ENCODE assay signal across 1 cellular context in the genomic region with DNA sequence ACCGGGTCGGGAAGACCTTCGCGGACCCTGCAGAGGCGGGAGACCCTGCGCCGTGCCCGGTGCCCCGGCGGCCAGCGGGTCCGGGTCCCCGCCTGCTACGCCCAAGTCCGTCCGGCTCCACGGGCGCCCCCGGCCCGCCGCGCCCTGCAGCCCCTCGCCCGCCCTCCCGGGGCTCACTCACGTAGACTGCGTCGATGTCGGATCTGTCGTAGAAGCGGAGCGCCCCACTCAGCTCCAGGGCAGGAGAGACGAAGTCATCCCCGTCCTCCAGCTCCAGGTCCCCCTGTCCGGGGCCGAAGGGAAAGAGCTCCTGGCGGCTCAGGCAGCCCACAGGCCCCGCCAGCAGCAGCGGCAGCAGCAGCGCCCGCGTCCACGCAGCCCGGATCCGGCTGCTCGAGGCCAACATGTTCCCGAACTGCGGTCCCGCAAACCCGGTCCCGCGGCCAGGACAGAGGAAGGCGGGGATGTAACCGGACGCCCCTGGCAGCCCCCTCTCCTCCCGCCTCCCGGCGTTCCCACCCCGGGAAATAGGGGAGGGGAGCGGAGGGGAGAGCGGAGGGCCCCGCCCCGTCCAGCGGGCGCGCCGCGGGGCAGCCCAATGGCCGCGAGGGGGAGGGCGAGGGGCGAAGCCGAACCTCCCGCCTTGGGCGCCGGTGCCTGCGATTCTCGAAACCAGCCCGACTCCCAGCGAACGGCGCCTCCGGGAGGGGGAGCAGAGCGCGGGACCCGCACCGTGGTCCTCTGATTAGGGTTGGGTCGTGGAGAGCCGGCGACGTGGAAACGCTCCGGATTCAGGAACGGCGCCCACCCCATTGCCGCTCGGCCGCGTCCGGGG.
A peak's percentile ranks its signal among the peaks of the same experiment; 100 is the strongest.
TF ChIP-seq lines count a peak whose summit lies in the region.

NID1 (minus strand) TSS at position 417 of the 835 bp plus-strand sequence; CDS start at position 406, 11 bp downstream.

TF ChIP-seq in GM12878, 131 proteins besides CTCF, POLR2A, EP300 and RAD21 (continued from another document):
- no peak for TF ChIP-seq SP1 (IDR thresholded peaks at IDR 0.05; ENCODE audit: low read depth, low read length)
- no peak for TF ChIP-seq EZH2 (IDR thresholded peaks at IDR 0.05; ENCODE audit: borderline replicate concordance, control insufficient read depth, low read depth, low read length)
- no peak for TF ChIP-seq SREBF2 (IDR thresholded peaks at IDR 0.05; ENCODE audit: low read length)
- TF ChIP-seq NR2C2 (IDR thresholded peaks at IDR 0.05; ENCODE audit: borderline replicate concordance, control insufficient read depth, insufficient read length, low read depth) = no peak
- no peak for TF ChIP-seq RELA (IDR thresholded peaks at IDR 0.05; ENCODE audit: borderline replicate concordance, partially characterized antibody)
- peak; percentile 100 for TF ChIP-seq ZSCAN29 (IDR thresholded peaks at IDR 0.05)
- peak; percentile 42; the same call in 1 of the 2 replicates for TF ChIP-seq DPF2 (IDR thresholded peaks at IDR 0.05)
- no peak for TF ChIP-seq RAD51 (IDR thresholded peaks at IDR 0.05)
